In the genomic region with DNA sequence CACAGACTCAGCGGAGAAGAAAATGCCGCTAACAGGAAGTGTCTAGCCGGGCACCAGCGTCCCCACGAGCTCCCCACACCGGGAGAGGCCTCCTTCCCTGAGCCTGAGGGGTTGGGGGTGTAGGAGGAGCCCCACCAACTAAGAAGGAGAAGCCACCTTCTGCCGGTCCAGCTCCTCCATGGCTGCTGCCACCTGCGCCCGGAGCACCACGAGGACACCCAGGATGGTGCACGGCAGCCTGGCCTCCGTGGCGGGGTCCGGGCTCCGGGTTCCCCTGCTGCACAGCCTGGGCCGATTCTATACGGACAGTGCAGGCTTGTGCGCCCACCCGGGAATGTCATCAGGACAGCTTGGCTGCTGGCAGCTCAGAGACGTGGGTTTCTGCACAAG, we compare ENCODE assay signal across 17 cellular contexts. TPM values are rescaled to one million over a fixed set of nuclear protein-coding genes. Genes with fewer than 3 reads are reported as not detected.
"Had no signal": no experiment of that assay in that cellular context is flagged by ENCODE, and none has a peak within 500 bp of the region (broad histone marks: within the 10 kb centered on the region; RNA-seq: fewer than 3 reads in every experiment).

No MANE protein-coding gene starts in this region.

- DNase-seq: foreskin keratinocyte had no signal

- H3K36me3 Mint-ChIP-seq: brain, neural progenitor cell had no signal

- H3K9me3 ChIP-seq: pancreas had no signal

- H3K4me1 ChIP-seq: foreskin keratinocyte, pancreas had no signal

- H3K27ac Mint-ChIP-seq: activated CD4-positive, alpha-beta memory T cell treated with anti-CD3 and anti-CD28 coated beads for 36 hours; activated naive CD4-positive, alpha-beta T cell treated with anti-CD3 and anti-CD28 coated beads for 36 hours; activated T-helper 2 cell treated with anti-CD3 and anti-CD28 coated beads, Interferon-gamma antibody, Interleukin-2, Interleukin-4, amounts not matched to agents 10 μg/mL and 5 μg/mL and 100 μg/mL, durations not matched to agents 14 hours and 24 hours and 36 hours; brain; naive thymus-derived CD4-positive, alpha-beta T cell; neural progenitor cell; stimulated activated naive CD8-positive, alpha-beta T cell treated with anti-CD3 and anti-CD28 coated beads, Interleukin-15, amount 100 ng/mL, for 72 hours had no signal

- H3K4me2 ChIP-seq: neural progenitor cell had no signal

- H3K4me3 Mint-ChIP-seq: activated CD4-positive, alpha-beta memory T cell treated with anti-CD3 and anti-CD28 coated beads for 36 hours; activated naive CD4-positive, alpha-beta T cell treated with anti-CD3 and anti-CD28 coated beads for 36 hours; brain; naive thymus-derived CD4-positive, alpha-beta T cell; neural progenitor cell; stimulated activated naive CD8-positive, alpha-beta T cell treated with anti-CD3 and anti-CD28 coated beads, Interleukin-15, amount 100 ng/mL, for 72 hours had no signal

- H3K27me3 ChIP-seq: neural progenitor cell, pancreas had no signal

- H3K36me3 ChIP-seq: neural progenitor cell, pancreas, suprapubic skin had no signal

- H3K9ac ChIP-seq: neural progenitor cell had no signal

- H3K27ac ChIP-seq: foreskin keratinocyte, neural progenitor cell, pancreas, suprapubic skin, VCaP had no signal

- H3K4me3 ChIP-seq: neural progenitor cell, pancreas, suprapubic skin had no signal

- H2AFZ ChIP-seq: neural progenitor cell had no signal

- H3K27me3 Mint-ChIP-seq: brain had no signal

RNA-seq across cellular contexts. Expression of a gene that starts 0.3 kb away (rescaled TPM):
- total RNA-seq: activated CD4-positive, alpha-beta memory T cell treated with anti-CD3 and anti-CD28 coated beads for 36 hours; activated naive CD4-positive, alpha-beta T cell treated with anti-CD3 and anti-CD28 coated beads for 36 hours; activated T-helper 2 cell treated with anti-CD3 and anti-CD28 coated beads, Interferon-gamma antibody, Interleukin-2, Interleukin-4, amounts not matched to agents 10 μg/mL and 5 μg/mL and 100 μg/mL, durations not matched to agents 14 hours and 24 hours and 36 hours; epithelial cell of proximal tubule; fibroblast of lung; foreskin keratinocyte; kidney; left lobe of liver; lung microvascular endothelial cell; pancreas; sciatic nerve; suprapubic skin had no signal
- polyA plus RNA-seq: fibroblast of lung; foreskin keratinocyte; naive thymus-derived CD4-positive, alpha-beta T cell; pancreas had no signal

RNA-seq across cellular contexts. Expression of a gene that starts 6.6 kb away (rescaled TPM):
- total RNA-seq: activated CD4-positive, alpha-beta memory T cell treated with anti-CD3 and anti-CD28 coated beads for 36 hours; activated naive CD4-positive, alpha-beta T cell treated with anti-CD3 and anti-CD28 coated beads for 36 hours; activated T-helper 2 cell treated with anti-CD3 and anti-CD28 coated beads, Interferon-gamma antibody, Interleukin-2, Interleukin-4, amounts not matched to agents 10 μg/mL and 5 μg/mL and 100 μg/mL, durations not matched to agents 14 hours and 24 hours and 36 hours; epithelial cell of proximal tubule; fibroblast of lung; foreskin keratinocyte; kidney; left lobe of liver; lung microvascular endothelial cell; naive thymus-derived CD4-positive, alpha-beta T cell; pancreas; sciatic nerve had no signal
- polyA plus RNA-seq: fibroblast of lung; foreskin keratinocyte; naive thymus-derived CD4-positive, alpha-beta T cell; pancreas had no signal

RNA-seq across cellular contexts. Expression of a gene that starts 9.4 kb away (rescaled TPM):
- total RNA-seq: activated CD4-positive, alpha-beta memory T cell treated with anti-CD3 and anti-CD28 coated beads for 36 hours; activated naive CD4-positive, alpha-beta T cell treated with anti-CD3 and anti-CD28 coated beads for 36 hours; activated T-helper 2 cell treated with anti-CD3 and anti-CD28 coated beads, Interferon-gamma antibody, Interleukin-2, Interleukin-4, amounts not matched to agents 10 μg/mL and 5 μg/mL and 100 μg/mL, durations not matched to agents 14 hours and 24 hours and 36 hours; epithelial cell of proximal tubule; fibroblast of lung; foreskin keratinocyte; left lobe of liver; lung microvascular endothelial cell; naive thymus-derived CD4-positive, alpha-beta T cell had no signal
- polyA plus RNA-seq: fibroblast of lung; foreskin keratinocyte; naive thymus-derived CD4-positive, alpha-beta T cell had no signal

RNA-seq across cellular contexts. Expression of a gene that starts 15.0 kb away (rescaled TPM):
- total RNA-seq: epithelial cell of proximal tubule, fibroblast of lung, foreskin keratinocyte, lung microvascular endothelial cell had no signal
- polyA plus RNA-seq: fibroblast of lung, foreskin keratinocyte had no signal
